Comparison of ENCODE assay signal across 8 cellular contexts in genomic region chr1:167714851-167715652, GRCh38. TPM values are rescaled to one million over a fixed set of nuclear protein-coding genes. Genes with fewer than 3 reads are reported as not detected.
DNase-seq lines count a peak whose midpoint lies in the region; ATAC-seq and TF ChIP-seq lines count a peak whose summit lies in the region.

No MANE protein-coding gene starts in this region.

- peak overlapping the region; percentile 95 for H3K4me3 ChIP-seq in AG10803 (ENCODE audit: low read length)

- ATAC-seq in GM19023 (IDR thresholded peaks at IDR 0.05; ENCODE audit: unreplicated experiment) (peak; percentile 25), HG03354 (IDR thresholded peaks at IDR 0.05; ENCODE audit: poor library complexity, severe bottlenecking, unreplicated experiment) (peak; percentile 44), left colon (peak; percentile 47)

- intact Hi-C loops in left colon (cut with DNase I, micrococcal nuclease) = loop anchor here in 1 of 2 donors (10.0 kb wide), 1 partner anchor 220 kb away; the partner anchor contains the start of genes DCAF6 and MPC2

- peak overlapping the region; percentile 65 for H3K27ac ChIP-seq in cingulate gyrus (ENCODE audit: low read depth, low read length)

- peak; percentile 94 for TF ChIP-seq CTCF in AG10803 (conservative IDR thresholded peaks at IDR 0.05; ENCODE audit: low read length)

- peak; percentile 82 for DNase-seq in AG10803 (ENCODE audit: low read depth)
- peak; percentile 87 for DNase-seq in NCI-H345 treated with DMSO at 0.1 percent for 48 hours (lab: John Stamatoyannopoulos, UW; ENCODE audit: unreplicated experiment)
- DNase-seq in activated CD4-positive, alpha-beta T cell treated with anti-CD3 and anti-CD28 coated beads for 1 hour = peak; percentile 77
- peak; percentile 77 to 90 for DNase-seq in left colon
- peak; percentile 90 for DNase-seq in stimulated activated CD4-positive, alpha-beta T cell treated with anti-CD3 and anti-CD28 coated beads, Interleukin-1b, Interleukin-23, amount 100 ng/mL, for 48 hours

RNA-seq across cellular contexts. Expression of gene MPZL1, which starts 6.7 kb away (rescaled TPM):
- 100 to 1,000 TPM; 117 to 118 TPM for total RNA-seq in left colon

Comparison
In these comparisons a context has a peak if more than half of its experiments do, and no peak if none do; other contexts are left out.
1. Peak in every context shown above with its lines: DNase-seq, ATAC-seq, H3K4me3 ChIP-seq and H3K27ac ChIP-seq.